Comparison of ENCODE assay signal across 19 cellular contexts in the genomic region with DNA sequence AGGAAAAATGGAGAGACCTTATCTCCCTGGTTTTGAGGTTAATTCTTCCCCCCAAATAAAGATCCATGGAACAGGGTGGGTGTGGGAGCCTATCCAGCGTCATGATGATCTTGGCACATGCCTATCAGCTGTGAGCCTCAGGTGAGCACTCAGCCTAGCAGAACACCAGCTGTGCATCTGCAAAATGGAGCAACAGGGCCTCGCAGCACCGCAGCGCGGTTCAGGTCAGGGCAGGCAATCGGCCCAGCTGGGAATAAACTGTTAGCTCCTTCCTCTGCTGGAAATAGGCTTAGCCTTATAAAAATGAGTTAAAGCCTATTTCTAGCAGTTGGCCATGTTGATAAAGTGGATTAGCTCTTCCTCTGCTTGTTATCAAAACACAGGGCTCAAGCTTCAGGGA. TPM values are rescaled to one million over a fixed set of nuclear protein-coding genes. Genes with fewer than 3 reads are reported as not detected.
DNase-seq lines count a peak whose midpoint lies in the region; ATAC-seq, FAIRE-seq and TF ChIP-seq lines count a peak whose summit lies in the region.
"Had no signal": no experiment of that assay in that cellular context is flagged by ENCODE, and none has a peak within 500 bp of the region (broad histone marks: within the 10 kb centered on the region; RNA-seq: fewer than 3 reads in every experiment).

No MANE protein-coding gene starts in this region.

- H3K4me1 ChIP-seq in ectodermal cell (ENCODE audit: control insufficient read depth, insufficient read depth, low read length) (peaks cover 36% of the 10 kb centered on the region), tibial nerve (peaks cover 0 to 17% (median 8%) of the 10 kb centered on the region in 4 donors), mucosa of descending colon (ENCODE audit: low read depth) (no peaks in the 10 kb centered on the region)

- 91% methylated on average over 6 of the region's 6 CpGs for WGBS in ectodermal cell, 2 experiments
- WGBS in tibial nerve, 2 donors, result 82 to 84% methylated on average over 6 of the region's 6 CpGs

- TF ChIP-seq POLR2A in tibial nerve (IDR thresholded peaks at IDR 0.05), result no peak

- CTCF ChIA-PET in RWPE1 (lab: Yijun Ruan, JAX), result no interaction called here

- H3K36me3 ChIP-seq in ectodermal cell (ENCODE audit: control insufficient read depth, insufficient read depth, low read length) (peaks cover 4% of the 10 kb centered on the region), tibial nerve (no peaks in the 10 kb centered on the region), mucosa of descending colon (ENCODE audit: low read depth) (no peaks in the 10 kb centered on the region)

- DNase-seq in RWPE1 (ENCODE audit: low spot score) (no peak), mesenteric fat pad (ENCODE audit: low spot score) (peak; percentile 51), tibial nerve (ENCODE audit: low spot score in 2 of 2) (no peak), RCC 7860 (ENCODE audit: low spot score) (no peak), mucosa of descending colon (no peak)
- DNase-seq: ACHN, AML-193, DMS79, KG1, MV-4-11, NCI-H1417, NCI-H187 treated with DMSO at 0.1 percent for 48 hours, NCI-H226, NCI-H524 had no signal

- H3K4me3 ChIP-seq in ectodermal cell (ENCODE audit: insufficient read depth, low read depth, low read length), result no peak overlapping the region
- no peak overlapping the region for H3K4me3 ChIP-seq in tibial nerve
- no peak overlapping the region for H3K4me3 ChIP-seq in mucosa of descending colon

- intact Hi-C loops in mucosa of descending colon (cut with DNase I, micrococcal nuclease), result loop anchor here (5.0 kb wide), 1 partner anchor 75 kb away; no protein-coding TSS in a partner anchor

- TF ChIP-seq EP300 in tibial nerve (IDR thresholded peaks at IDR 0.05), result no peak

- H3K9me3 ChIP-seq in ectodermal cell (ENCODE audit: control insufficient read depth, low read length), result no peaks in the 10 kb centered on the region
- H3K9me3 ChIP-seq in tibial nerve, result no peaks in the 10 kb centered on the region
- H3K9me3 ChIP-seq in mucosa of descending colon, result no peaks in the 10 kb centered on the region

- H3K27me3 ChIP-seq in ectodermal cell (ENCODE audit: control insufficient read depth, insufficient read depth, low read length, poor library complexity, severe bottlenecking), result no peaks in the 10 kb centered on the region
- no peaks in the 10 kb centered on the region for H3K27me3 ChIP-seq in tibial nerve

- no peak for TF ChIP-seq CTCF in RWPE1 (conservative IDR thresholded peaks at IDR 0.05; ENCODE audit: low read depth)
- TF ChIP-seq CTCF in tibial nerve (IDR thresholded peaks at IDR 0.05), result no peak
- no peak for TF ChIP-seq CTCF in mucosa of descending colon (IDR thresholded peaks at IDR 0.05)

- FAIRE-seq in RCC 7860 (lab: Jason Lieb, UNC), result no peak
- FAIRE-seq: D721Med had no signal

- no peak for ATAC-seq in HG02759 (IDR thresholded peaks at IDR 0.05; ENCODE audit: unreplicated experiment)
- ATAC-seq in mucosa of descending colon, result no peak
- ATAC-seq in GM19452 (IDR thresholded peaks at IDR 0.05; ENCODE audit: unreplicated experiment), result no peak

- H3K27ac ChIP-seq in RWPE1 (peak overlapping the region; percentile 61), ectodermal cell (ENCODE audit: insufficient read depth, low read depth, low read length, poor library complexity, severe bottlenecking) (peak overlapping the region; percentile 86), tibial nerve (peak overlapping the region; percentile 38 to 83 (median 62))
- H3K27ac ChIP-seq: C4-2B had no signal

- POLR2A ChIA-PET in RWPE1 (lab: Yijun Ruan, JAX; ENCODE audit: low non-redundant PET), result no interaction called here

RNA-seq across cellular contexts. Expression of a gene that starts 35.1 kb away (rescaled TPM):
- 29.6 TPM for polyA plus RNA-seq in ectodermal cell (2013, experiment 1 of 4)
- polyA plus RNA-seq in ectodermal cell (2013, experiment 2 of 4), result 30.9 TPM
- polyA plus RNA-seq in ectodermal cell (2013, experiment 3 of 4), result 33.0 TPM
- polyA plus RNA-seq in ectodermal cell (2013, experiment 4 of 4), result 34.5 TPM
- total RNA-seq in mesenteric fat pad (9.4 TPM), tibial nerve (10 to 100 TPM; 16.3 to 50.7 (median 23.3) TPM), mucosa of descending colon (10 to 100 TPM in 1 of 3 donors, 1 to 10 TPM in 1, under 1 TPM in 1; 0.94 to 14.0 (median 1.5) TPM)
